21 cellular contexts compared by ENCODE assay signal in genomic region chr1:107531065-107531908, GRCh38.
DNase-seq lines count a peak whose midpoint lies in the region; ATAC-seq and TF ChIP-seq lines count a peak whose summit lies in the region.
"Had no signal": no experiment of that assay in that cellular context is flagged by ENCODE, and none has a peak within 500 bp of the region (broad histone marks: within the 10 kb centered on the region; RNA-seq: fewer than 3 reads in every experiment).

No MANE protein-coding gene starts in this region.

- H3K4me3 ChIP-seq in esophagus (ENCODE audit: low read depth in 1 of 2, low read length in 2 of 2) (no peak overlapping the region), sigmoid colon (no peak overlapping the region)
- H3K4me3 ChIP-seq: left ventricle myocardium inferior, SJSA1, tibial artery had no signal

- H3K27me3 ChIP-seq in esophagus (ENCODE audit: control insufficient read depth in 1 of 2, insufficient read depth in 2 of 2, low read length in 2 of 2) = no peaks in the 10 kb centered on the region
- H3K27me3 ChIP-seq in sigmoid colon = no peaks in the 10 kb centered on the region
- H3K27me3 ChIP-seq: brain microvascular endothelial cell, neutrophil, SJSA1 had no signal

- H3K9me3 ChIP-seq in esophagus (ENCODE audit: control insufficient read depth in 2 of 2, insufficient read depth in 1 of 2, low read depth in 1 of 2, low read length in 1 of 2) (no peaks in the 10 kb centered on the region), sigmoid colon (no peaks in the 10 kb centered on the region)
- H3K9me3 ChIP-seq: left ventricle myocardium inferior, neutrophil, SJSA1, tibial artery had no signal

- TF ChIP-seq EP300 in sigmoid colon (IDR thresholded peaks at IDR 0.05) = no peak

- intact Hi-C loops in sigmoid colon (cut with DNase I) = loop anchor here (5.0 to 10.0 kb wide), 3 partner anchors 156 to 476 kb away; partner anchors contain the start of gene PRMT6

- no peak for TF ChIP-seq POLR2A in sigmoid colon (IDR thresholded peaks at IDR 0.05)

- no peak for TF ChIP-seq CTCF in sigmoid colon (IDR thresholded peaks at IDR 0.05)

- no peak for ATAC-seq in HG03025 (IDR thresholded peaks at IDR 0.05; ENCODE audit: low FRiP score, unreplicated experiment)
- ATAC-seq: activated naive CD4-positive, alpha-beta T cell treated with anti-CD3 and anti-CD28 coated beads, Interleukin-2, amount 50 U/mL, for 72 hours; right cardiac atrium; stimulated activated naive CD8-positive, alpha-beta T cell treated with anti-CD3 and anti-CD28 coated beads, Interleukin-15, amount 100 ng/mL, for 72 hours; T-cell had no signal

- peak overlapping the region; percentile 57 to 83 for H3K27ac ChIP-seq in esophagus (ENCODE audit: low read depth in 2 of 2, low read length in 1 of 2)
- peak overlapping the region in 3 of 4 donors; percentile 53 to 61 (median 59) for H3K27ac ChIP-seq in sigmoid colon
- H3K27ac ChIP-seq: brain microvascular endothelial cell, left ventricle myocardium inferior, neutrophil, SJSA1, tibial artery had no signal

- H3K4me1 ChIP-seq in esophagus (ENCODE audit: control insufficient read depth in 2 of 2, insufficient read depth in 2 of 2, low read length in 1 of 2) = peaks cover 0 to 22% of the 10 kb centered on the region in 2 donors
- H3K4me1 ChIP-seq in sigmoid colon = peaks cover 0 to 48% (median 28%) of the 10 kb centered on the region in 4 donors
- H3K4me1 ChIP-seq: left ventricle myocardium inferior, SJSA1, tibial artery had no signal

- H3K36me3 ChIP-seq in esophagus (ENCODE audit: control insufficient read depth in 2 of 2, insufficient read depth in 2 of 2, low read length in 1 of 2) (no peaks in the 10 kb centered on the region), sigmoid colon (no peaks in the 10 kb centered on the region)
- H3K36me3 ChIP-seq: brain microvascular endothelial cell, left ventricle myocardium inferior, neutrophil, SJSA1, tibial artery had no signal

- 68 to 74% methylated on average over 12 of the region's 12 CpGs for WGBS in esophagus, 2 donors
- 87 to 93% methylated on average over 12 of the region's 12 CpGs for WGBS in sigmoid colon, 2 donors

- DNase-seq in DMS 273 (lab: John Stamatoyannopoulos, UW; ENCODE audit: unreplicated experiment) (peak; percentile 39), DMS 273 treated with DMSO at 0.1 percent for 48 hours (lab: John Stamatoyannopoulos, UW) (no peak), NCI-H446 treated with DMSO at 0.1 percent for 48 hours (lab: John Stamatoyannopoulos, UW) (peak; percentile 34), sigmoid colon (no peak), hepatic stellate cell (ENCODE audit: low spot score) (no peak)
- DNase-seq in activated CD4-positive, alpha-beta T cell treated with anti-CD3 and anti-CD28 coated beads for 4 hours = no peak
- DNase-seq: 8988T; activated CD4-positive, alpha-beta T cell treated with anti-CD3 and anti-CD28 coated beads, Interleukin-2, amount 10 ng/mL, durations not matched to agents 7 days and 5 days; brain microvascular endothelial cell; left ventricle myocardium inferior; NCI-H1105; right cardiac atrium; stimulated activated CD4-positive, alpha-beta T cell treated with anti-CD3 and anti-CD28 coated beads, Interleukin-2, amount 100 ng/mL, for 48 hours; stimulated activated naive CD8-positive, alpha-beta T cell treated with anti-CD3 and anti-CD28 coated beads, Interleukin-15, amount 100 ng/mL, for 72 hours; T-cell; tibial artery had no signal

Comparison
In these comparisons a context has a peak if more than half of its experiments do, and no peak if none do; other contexts are left out.
1. DNase-seq: peak in DMS 273 (single experiment) and NCI-H446 treated with DMSO at 0.1 percent for 48 hours (single experiment); none in DMS 273 treated with DMSO at 0.1 percent for 48 hours (single experiment), sigmoid colon (single experiment), hepatic stellate cell (single experiment) and activated CD4-positive, alpha-beta T cell treated with anti-CD3 and anti-CD28 coated beads for 4 hours (0 of 2).